ENCODE assay signal across 1 cellular context in the genomic region with DNA sequence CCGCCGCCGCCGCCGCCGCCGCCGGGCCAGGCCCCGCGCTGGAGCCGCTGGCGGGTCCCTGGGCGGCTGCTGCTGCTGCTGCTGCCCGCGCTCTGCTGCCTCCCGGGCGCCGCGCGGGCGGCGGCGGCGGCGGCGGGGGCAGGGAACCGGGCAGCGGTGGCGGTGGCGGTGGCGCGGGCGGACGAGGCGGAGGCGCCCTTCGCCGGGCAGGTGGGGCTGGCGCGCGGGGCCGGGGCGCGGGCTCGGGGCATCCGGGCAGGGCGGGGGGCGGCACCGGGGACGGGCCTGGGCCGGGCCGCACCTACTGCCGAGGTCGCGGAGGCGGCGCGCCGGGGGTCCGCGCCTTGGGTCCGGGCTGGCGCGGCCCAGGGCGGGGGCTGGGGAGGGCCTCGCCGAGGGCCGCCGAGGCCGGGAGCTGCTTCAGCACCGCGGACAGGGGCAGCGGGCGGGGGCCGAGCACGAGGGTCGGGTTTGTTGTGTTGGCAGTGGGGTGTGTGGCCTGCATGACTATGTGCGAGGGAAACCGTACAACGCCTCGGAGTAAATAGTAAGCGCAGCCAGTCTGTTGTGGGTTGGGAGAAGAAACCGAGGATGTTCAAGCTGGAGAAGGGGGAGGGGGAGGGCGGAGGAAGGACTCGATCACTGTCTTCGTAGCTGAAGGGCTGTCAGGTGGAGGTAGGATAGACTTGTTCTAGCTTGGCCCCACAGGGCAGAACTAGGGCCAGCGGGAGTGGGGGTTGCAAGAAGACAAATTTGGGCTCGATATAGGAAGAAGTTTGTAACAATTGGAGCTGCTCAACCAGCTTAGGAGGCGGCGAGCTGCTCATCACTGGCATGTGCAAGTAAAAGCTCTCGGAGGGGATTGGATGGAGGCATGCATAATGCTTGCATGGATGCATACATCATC.
TF ChIP-seq lines count a peak whose summit lies in the region.

No MANE protein-coding gene starts in this region.

TF ChIP-seq in K562, 482 proteins besides CTCF, POLR2A, EP300 and RAD21 (continued from another document and continues in another):
- TF ChIP-seq, protein P1, sequence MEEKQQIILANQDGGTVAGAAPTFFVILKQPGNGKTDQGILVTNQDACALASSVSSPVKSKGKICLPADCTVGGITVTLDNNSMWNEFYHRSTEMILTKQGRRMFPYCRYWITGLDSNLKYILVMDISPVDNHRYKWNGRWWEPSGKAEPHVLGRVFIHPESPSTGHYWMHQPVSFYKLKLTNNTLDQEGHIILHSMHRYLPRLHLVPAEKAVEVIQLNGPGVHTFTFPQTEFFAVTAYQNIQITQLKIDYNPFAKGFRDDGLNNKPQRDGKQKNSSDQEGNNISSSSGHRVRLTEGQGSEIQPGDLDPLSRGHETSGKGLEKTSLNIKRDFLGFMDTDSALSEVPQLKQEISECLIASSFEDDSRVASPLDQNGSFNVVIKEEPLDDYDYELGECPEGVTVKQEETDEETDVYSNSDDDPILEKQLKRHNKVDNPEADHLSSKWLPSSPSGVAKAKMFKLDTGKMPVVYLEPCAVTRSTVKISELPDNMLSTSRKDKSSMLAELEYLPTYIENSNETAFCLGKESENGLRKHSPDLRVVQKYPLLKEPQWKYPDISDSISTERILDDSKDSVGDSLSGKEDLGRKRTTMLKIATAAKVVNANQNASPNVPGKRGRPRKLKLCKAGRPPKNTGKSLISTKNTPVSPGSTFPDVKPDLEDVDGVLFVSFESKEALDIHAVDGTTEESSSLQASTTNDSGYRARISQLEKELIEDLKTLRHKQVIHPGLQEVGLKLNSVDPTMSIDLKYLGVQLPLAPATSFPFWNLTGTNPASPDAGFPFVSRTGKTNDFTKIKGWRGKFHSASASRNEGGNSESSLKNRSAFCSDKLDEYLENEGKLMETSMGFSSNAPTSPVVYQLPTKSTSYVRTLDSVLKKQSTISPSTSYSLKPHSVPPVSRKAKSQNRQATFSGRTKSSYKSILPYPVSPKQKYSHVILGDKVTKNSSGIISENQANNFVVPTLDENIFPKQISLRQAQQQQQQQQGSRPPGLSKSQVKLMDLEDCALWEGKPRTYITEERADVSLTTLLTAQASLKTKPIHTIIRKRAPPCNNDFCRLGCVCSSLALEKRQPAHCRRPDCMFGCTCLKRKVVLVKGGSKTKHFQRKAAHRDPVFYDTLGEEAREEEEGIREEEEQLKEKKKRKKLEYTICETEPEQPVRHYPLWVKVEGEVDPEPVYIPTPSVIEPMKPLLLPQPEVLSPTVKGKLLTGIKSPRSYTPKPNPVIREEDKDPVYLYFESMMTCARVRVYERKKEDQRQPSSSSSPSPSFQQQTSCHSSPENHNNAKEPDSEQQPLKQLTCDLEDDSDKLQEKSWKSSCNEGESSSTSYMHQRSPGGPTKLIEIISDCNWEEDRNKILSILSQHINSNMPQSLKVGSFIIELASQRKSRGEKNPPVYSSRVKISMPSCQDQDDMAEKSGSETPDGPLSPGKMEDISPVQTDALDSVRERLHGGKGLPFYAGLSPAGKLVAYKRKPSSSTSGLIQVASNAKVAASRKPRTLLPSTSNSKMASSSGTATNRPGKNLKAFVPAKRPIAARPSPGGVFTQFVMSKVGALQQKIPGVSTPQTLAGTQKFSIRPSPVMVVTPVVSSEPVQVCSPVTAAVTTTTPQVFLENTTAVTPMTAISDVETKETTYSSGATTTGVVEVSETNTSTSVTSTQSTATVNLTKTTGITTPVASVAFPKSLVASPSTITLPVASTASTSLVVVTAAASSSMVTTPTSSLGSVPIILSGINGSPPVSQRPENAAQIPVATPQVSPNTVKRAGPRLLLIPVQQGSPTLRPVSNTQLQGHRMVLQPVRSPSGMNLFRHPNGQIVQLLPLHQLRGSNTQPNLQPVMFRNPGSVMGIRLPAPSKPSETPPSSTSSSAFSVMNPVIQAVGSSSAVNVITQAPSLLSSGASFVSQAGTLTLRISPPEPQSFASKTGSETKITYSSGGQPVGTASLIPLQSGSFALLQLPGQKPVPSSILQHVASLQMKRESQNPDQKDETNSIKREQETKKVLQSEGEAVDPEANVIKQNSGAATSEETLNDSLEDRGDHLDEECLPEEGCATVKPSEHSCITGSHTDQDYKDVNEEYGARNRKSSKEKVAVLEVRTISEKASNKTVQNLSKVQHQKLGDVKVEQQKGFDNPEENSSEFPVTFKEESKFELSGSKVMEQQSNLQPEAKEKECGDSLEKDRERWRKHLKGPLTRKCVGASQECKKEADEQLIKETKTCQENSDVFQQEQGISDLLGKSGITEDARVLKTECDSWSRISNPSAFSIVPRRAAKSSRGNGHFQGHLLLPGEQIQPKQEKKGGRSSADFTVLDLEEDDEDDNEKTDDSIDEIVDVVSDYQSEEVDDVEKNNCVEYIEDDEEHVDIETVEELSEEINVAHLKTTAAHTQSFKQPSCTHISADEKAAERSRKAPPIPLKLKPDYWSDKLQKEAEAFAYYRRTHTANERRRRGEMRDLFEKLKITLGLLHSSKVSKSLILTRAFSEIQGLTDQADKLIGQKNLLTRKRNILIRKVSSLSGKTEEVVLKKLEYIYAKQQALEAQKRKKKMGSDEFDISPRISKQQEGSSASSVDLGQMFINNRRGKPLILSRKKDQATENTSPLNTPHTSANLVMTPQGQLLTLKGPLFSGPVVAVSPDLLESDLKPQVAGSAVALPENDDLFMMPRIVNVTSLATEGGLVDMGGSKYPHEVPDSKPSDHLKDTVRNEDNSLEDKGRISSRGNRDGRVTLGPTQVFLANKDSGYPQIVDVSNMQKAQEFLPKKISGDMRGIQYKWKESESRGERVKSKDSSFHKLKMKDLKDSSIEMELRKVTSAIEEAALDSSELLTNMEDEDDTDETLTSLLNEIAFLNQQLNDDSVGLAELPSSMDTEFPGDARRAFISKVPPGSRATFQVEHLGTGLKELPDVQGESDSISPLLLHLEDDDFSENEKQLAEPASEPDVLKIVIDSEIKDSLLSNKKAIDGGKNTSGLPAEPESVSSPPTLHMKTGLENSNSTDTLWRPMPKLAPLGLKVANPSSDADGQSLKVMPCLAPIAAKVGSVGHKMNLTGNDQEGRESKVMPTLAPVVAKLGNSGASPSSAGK (IDR thresholded peaks at IDR 0.05), result peak; percentile 48; the same call in 1 of the 2 replicates
- TF ChIP-seq SRF (CRISPR knock-in tag; IDR thresholded peaks at IDR 0.05) (0 out of 4 replicates have a peak, but pooled peaks of 1 of the 2 experiments have one; percentile 42), CBX2 (IDR thresholded peaks at IDR 0.05; ENCODE audit: insufficient read depth, low read length, poor library complexity, severe bottlenecking) (no peak), ETV5 (CRISPR knock-in tag; IDR thresholded peaks at IDR 0.05; ENCODE audit: low read depth) (no peak), NCOA4 (IDR thresholded peaks at IDR 0.05; ENCODE audit: partially characterized antibody) (no peak), ZBTB1 (CRISPR knock-in tag; IDR thresholded peaks at IDR 0.05; ENCODE audit: borderline replicate concordance, low read depth) (peak; percentile 65; the same call in 1 of the 2 replicates), ZNF282 (CRISPR knock-in tag; IDR thresholded peaks at IDR 0.05) (peak; percentile 41; the same call in 1 of the 2 replicates), ZNF696 (CRISPR knock-in tag; conservative IDR thresholded peaks at IDR 0.05) (no peak), EHMT2 (IDR thresholded peaks at IDR 0.05) (peak; percentile 99), ZNF766 (CRISPR knock-in tag; conservative IDR thresholded peaks at IDR 0.05) (peak; percentile 76), CREM (IDR thresholded peaks at IDR 0.05; ENCODE audit: low read depth) (peak; percentile 27; the same call in 1 of the 2 replicates), MYBL2 (IDR thresholded peaks at IDR 0.05; ENCODE audit: low read depth) (no peak), MYBL2 (CRISPR knock-in tag; IDR thresholded peaks at IDR 0.05; ENCODE audit: borderline replicate concordance) (no peak), FOXK1 (CRISPR knock-in tag; IDR thresholded peaks at IDR 0.05; ENCODE audit: borderline replicate concordance) (0 out of 2 replicates have a peak, but pooled peaks have one; percentile 21), KDM1A (IDR thresholded peaks at IDR 0.05) (peak in 1 of 2 experiments; percentile 96; a peak in 2 of 4 replicates), SAP30 (IDR thresholded peaks at IDR 0.05; ENCODE audit: borderline replicate concordance, insufficient read depth, low read depth, low read length, poor library complexity, severe bottlenecking) (peak; percentile 71), TEAD1 (CRISPR knock-in tag; IDR thresholded peaks at IDR 0.05) (peak in 1 of 2 experiments; percentile 70; a peak in 1 of 4 replicates), NCOA1 (IDR thresholded peaks at IDR 0.05; ENCODE audit: low read depth) (0 out of 2 replicates have a peak, but pooled peaks have one; percentile 50), ZNF444 (CRISPR knock-in tag; IDR thresholded peaks at IDR 0.05) (peak; percentile 81; the same call in 1 of the 2 replicates), FOXP1 (CRISPR knock-in tag; IDR thresholded peaks at IDR 0.05) (peak; percentile 61; the same call in 1 of the 2 replicates), RCOR1 (IDR thresholded peaks at IDR 0.05; ENCODE audit: borderline replicate concordance in 1 of 2, low read depth in 2 of 2, low read length in 2 of 2) (0 out of 4 replicates have a peak, but pooled peaks of 1 of the 2 experiments have one; percentile 38)
- TF ChIP-seq, protein P2, sequence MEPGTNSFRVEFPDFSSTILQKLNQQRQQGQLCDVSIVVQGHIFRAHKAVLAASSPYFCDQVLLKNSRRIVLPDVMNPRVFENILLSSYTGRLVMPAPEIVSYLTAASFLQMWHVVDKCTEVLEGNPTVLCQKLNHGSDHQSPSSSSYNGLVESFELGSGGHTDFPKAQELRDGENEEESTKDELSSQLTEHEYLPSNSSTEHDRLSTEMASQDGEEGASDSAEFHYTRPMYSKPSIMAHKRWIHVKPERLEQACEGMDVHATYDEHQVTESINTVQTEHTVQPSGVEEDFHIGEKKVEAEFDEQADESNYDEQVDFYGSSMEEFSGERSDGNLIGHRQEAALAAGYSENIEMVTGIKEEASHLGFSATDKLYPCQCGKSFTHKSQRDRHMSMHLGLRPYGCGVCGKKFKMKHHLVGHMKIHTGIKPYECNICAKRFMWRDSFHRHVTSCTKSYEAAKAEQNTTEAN (CRISPR knock-in tag; IDR thresholded peaks at IDR 0.05), result no peak
- TF ChIP-seq, protein P3, sequence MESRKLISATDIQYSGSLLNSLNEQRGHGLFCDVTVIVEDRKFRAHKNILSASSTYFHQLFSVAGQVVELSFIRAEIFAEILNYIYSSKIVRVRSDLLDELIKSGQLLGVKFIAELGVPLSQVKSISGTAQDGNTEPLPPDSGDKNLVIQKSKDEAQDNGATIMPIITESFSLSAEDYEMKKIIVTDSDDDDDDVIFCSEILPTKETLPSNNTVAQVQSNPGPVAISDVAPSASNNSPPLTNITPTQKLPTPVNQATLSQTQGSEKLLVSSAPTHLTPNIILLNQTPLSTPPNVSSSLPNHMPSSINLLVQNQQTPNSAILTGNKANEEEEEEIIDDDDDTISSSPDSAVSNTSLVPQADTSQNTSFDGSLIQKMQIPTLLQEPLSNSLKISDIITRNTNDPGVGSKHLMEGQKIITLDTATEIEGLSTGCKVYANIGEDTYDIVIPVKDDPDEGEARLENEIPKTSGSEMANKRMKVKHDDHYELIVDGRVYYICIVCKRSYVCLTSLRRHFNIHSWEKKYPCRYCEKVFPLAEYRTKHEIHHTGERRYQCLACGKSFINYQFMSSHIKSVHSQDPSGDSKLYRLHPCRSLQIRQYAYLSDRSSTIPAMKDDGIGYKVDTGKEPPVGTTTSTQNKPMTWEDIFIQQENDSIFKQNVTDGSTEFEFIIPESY (CRISPR knock-in tag; IDR thresholded peaks at IDR 0.05), result no peak
- TF ChIP-seq, protein P4, sequence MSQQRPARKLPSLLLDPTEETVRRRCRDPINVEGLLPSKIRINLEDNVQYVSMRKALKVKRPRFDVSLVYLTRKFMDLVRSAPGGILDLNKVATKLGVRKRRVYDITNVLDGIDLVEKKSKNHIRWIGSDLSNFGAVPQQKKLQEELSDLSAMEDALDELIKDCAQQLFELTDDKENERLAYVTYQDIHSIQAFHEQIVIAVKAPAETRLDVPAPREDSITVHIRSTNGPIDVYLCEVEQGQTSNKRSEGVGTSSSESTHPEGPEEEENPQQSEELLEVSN (IDR thresholded peaks at IDR 0.05; ENCODE audit: borderline replicate concordance in 1 of 2, extremely low read depth in 1 of 2, insufficient read depth in 1 of 2, insufficient read length in 1 of 2, low read depth in 1 of 2, low read length in 1 of 2, poor library complexity in 1 of 2, severe bottlenecking in 1 of 2), result peak in 1 of 2 experiments; percentile 85
- TF ChIP-seq, protein P5, sequence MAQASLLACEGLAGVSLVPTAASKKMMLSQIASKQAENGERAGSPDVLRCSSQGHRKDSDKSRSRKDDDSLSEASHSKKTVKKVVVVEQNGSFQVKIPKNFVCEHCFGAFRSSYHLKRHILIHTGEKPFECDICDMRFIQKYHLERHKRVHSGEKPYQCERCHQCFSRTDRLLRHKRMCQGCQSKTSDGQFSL (CRISPR knock-in tag; IDR thresholded peaks at IDR 0.05), result 0 out of 2 replicates have a peak, but pooled peaks have one; percentile 20
- TF ChIP-seq, protein P5 (tag; IDR thresholded peaks at IDR 0.05), result no peak
- TF ChIP-seq, protein P6, sequence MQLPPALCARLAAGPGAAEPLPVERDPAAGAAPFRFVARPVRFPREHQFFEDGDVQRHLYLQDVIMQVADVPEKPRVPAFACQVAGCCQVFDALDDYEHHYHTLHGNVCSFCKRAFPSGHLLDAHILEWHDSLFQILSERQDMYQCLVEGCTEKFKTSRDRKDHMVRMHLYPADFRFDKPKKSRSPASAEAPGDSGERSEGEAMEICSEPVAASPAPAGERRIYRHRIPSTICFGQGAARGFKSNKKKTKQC (CRISPR knock-in tag; IDR thresholded peaks at IDR 0.05), result peak; percentile 81
- TF ChIP-seq, protein P7, sequence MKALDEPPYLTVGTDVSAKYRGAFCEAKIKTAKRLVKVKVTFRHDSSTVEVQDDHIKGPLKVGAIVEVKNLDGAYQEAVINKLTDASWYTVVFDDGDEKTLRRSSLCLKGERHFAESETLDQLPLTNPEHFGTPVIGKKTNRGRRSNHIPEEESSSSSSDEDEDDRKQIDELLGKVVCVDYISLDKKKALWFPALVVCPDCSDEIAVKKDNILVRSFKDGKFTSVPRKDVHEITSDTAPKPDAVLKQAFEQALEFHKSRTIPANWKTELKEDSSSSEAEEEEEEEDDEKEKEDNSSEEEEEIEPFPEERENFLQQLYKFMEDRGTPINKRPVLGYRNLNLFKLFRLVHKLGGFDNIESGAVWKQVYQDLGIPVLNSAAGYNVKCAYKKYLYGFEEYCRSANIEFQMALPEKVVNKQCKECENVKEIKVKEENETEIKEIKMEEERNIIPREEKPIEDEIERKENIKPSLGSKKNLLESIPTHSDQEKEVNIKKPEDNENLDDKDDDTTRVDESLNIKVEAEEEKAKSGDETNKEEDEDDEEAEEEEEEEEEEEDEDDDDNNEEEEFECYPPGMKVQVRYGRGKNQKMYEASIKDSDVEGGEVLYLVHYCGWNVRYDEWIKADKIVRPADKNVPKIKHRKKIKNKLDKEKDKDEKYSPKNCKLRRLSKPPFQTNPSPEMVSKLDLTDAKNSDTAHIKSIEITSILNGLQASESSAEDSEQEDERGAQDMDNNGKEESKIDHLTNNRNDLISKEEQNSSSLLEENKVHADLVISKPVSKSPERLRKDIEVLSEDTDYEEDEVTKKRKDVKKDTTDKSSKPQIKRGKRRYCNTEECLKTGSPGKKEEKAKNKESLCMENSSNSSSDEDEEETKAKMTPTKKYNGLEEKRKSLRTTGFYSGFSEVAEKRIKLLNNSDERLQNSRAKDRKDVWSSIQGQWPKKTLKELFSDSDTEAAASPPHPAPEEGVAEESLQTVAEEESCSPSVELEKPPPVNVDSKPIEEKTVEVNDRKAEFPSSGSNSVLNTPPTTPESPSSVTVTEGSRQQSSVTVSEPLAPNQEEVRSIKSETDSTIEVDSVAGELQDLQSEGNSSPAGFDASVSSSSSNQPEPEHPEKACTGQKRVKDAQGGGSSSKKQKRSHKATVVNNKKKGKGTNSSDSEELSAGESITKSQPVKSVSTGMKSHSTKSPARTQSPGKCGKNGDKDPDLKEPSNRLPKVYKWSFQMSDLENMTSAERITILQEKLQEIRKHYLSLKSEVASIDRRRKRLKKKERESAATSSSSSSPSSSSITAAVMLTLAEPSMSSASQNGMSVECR (CRISPR knock-in tag; IDR thresholded peaks at IDR 0.05), result peak; percentile 91
